1 cellular context compared by ENCODE assay signal in the genomic region with DNA sequence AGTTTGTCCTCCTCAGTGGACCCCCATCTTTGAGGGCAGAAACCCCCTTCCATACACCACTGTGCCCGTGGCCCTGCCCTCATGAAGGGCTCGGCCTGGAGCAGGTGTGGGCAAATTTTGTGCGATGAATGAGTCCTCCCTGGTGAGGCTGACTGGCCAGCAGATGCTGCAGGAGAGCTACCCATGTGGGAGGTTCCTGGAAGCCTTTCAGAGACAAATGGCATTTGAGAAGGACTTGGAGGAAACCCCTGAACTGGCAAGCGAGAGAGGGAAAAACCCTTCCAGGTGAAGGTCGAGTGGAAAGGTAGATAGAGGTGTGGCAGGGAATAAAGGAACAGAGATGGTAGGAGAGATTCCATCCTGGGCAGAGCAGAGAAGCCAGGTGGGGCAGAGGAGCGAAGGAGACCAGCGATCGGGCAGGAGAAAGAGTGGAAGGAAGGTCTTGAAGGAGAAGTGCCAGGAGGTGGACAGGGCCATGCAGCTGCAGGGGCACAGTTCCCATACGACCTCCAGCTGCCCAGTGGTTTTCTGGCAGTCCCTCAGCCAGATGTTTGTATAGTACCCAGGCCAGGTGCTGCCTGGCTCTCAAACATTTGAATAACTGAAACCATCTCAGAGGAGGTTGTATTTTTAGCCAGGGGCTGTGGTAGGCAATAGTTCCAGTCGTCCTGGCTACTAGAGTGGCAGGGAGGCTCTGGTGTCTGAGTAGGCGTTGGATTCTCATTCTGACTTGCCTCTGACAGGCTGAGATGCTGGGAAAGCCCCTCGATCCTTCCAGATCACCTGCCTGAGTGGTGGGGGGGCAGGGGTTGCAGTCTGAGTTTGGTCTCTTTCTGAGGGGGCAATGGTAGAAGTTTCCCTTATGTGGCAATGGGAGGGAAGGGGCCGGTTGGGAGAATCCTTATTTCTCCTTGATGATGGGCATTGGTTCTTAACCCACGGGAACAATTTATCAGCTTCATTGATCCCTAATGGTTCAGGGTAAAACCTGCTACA.
TF ChIP-seq lines count a peak whose summit lies in the region.

No MANE protein-coding gene starts in this region.

TF ChIP-seq in GM23338, 12 proteins besides CTCF, POLR2A, EP300 and RAD21 (continued from another document):
- TF ChIP-seq, protein P1, sequence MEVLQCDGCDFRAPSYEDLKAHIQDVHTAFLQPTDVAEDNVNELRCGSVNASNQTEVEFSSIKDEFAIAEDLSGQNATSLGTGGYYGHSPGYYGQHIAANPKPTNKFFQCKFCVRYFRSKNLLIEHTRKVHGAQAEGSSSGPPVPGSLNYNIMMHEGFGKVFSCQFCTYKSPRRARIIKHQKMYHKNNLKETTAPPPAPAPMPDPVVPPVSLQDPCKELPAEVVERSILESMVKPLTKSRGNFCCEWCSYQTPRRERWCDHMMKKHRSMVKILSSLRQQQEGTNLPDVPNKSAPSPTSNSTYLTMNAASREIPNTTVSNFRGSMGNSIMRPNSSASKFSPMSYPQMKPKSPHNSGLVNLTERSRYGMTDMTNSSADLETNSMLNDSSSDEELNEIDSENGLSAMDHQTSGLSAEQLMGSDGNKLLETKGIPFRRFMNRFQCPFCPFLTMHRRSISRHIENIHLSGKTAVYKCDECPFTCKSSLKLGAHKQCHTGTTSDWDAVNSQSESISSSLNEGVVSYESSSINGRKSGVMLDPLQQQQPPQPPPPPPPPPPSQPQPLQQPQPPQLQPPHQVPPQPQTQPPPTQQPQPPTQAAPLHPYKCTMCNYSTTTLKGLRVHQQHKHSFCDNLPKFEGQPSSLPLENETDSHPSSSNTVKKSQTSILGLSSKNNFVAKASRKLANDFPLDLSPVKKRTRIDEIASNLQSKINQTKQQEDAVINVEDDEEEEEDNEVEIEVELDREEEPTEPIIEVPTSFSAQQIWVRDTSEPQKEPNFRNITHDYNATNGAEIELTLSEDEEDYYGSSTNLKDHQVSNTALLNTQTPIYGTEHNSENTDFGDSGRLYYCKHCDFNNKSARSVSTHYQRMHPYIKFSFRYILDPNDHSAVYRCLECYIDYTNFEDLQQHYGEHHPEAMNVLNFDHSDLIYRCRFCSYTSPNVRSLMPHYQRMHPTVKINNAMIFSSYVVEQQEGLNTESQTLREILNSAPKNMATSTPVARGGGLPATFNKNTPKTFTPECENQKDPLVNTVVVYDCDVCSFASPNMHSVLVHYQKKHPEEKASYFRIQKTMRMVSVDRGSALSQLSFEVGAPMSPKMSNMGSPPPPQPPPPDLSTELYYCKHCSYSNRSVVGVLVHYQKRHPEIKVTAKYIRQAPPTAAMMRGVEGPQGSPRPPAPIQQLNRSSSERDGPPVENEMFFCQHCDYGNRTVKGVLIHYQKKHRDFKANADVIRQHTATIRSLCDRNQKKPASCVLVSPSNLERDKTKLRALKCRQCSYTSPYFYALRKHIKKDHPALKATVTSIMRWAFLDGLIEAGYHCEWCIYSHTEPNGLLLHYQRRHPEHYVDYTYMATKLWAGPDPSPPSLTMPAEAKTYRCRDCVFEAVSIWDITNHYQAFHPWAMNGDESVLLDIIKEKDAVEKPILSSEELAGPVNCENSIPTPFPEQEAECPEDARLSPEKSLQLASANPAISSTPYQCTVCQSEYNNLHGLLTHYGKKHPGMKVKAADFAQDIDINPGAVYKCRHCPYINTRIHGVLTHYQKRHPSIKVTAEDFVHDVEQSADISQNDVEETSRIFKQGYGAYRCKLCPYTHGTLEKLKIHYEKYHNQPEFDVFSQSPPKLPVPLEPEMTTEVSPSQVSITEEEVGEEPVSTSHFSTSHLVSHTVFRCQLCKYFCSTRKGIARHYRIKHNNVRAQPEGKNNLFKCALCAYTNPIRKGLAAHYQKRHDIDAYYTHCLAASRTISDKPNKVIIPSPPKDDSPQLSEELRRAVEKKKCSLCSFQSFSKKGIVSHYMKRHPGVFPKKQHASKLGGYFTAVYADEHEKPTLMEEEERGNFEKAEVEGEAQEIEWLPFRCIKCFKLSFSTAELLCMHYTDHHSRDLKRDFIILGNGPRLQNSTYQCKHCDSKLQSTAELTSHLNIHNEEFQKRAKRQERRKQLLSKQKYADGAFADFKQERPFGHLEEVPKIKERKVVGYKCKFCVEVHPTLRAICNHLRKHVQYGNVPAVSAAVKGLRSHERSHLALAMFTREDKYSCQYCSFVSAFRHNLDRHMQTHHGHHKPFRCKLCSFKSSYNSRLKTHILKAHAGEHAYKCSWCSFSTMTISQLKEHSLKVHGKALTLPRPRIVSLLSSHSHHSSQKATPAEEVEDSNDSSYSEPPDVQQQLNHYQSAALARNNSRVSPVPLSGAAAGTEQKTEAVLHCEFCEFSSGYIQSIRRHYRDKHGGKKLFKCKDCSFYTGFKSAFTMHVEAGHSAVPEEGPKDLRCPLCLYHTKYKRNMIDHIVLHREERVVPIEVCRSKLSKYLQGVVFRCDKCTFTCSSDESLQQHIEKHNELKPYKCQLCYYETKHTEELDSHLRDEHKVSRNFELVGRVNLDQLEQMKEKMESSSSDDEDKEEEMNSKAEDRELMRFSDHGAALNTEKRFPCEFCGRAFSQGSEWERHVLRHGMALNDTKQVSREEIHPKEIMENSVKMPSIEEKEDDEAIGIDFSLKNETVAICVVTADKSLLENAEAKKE (CRISPR knock-in tag; IDR thresholded peaks at IDR 0.05), result no peak
- TF ChIP-seq, protein P2, sequence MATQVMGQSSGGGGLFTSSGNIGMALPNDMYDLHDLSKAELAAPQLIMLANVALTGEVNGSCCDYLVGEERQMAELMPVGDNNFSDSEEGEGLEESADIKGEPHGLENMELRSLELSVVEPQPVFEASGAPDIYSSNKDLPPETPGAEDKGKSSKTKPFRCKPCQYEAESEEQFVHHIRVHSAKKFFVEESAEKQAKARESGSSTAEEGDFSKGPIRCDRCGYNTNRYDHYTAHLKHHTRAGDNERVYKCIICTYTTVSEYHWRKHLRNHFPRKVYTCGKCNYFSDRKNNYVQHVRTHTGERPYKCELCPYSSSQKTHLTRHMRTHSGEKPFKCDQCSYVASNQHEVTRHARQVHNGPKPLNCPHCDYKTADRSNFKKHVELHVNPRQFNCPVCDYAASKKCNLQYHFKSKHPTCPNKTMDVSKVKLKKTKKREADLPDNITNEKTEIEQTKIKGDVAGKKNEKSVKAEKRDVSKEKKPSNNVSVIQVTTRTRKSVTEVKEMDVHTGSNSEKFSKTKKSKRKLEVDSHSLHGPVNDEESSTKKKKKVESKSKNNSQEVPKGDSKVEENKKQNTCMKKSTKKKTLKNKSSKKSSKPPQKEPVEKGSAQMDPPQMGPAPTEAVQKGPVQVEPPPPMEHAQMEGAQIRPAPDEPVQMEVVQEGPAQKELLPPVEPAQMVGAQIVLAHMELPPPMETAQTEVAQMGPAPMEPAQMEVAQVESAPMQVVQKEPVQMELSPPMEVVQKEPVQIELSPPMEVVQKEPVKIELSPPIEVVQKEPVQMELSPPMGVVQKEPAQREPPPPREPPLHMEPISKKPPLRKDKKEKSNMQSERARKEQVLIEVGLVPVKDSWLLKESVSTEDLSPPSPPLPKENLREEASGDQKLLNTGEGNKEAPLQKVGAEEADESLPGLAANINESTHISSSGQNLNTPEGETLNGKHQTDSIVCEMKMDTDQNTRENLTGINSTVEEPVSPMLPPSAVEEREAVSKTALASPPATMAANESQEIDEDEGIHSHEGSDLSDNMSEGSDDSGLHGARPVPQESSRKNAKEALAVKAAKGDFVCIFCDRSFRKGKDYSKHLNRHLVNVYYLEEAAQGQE (IDR thresholded peaks at IDR 0.05; ENCODE audit: unreplicated experiment), result no peak
- no peak for TF ChIP-seq EZH2phosphoT487 (IDR thresholded peaks at IDR 0.05; ENCODE audit: unreplicated experiment)
- no peak for TF ChIP-seq ZNF114 (CRISPR knock-in tag; IDR thresholded peaks at IDR 0.05)
